24 cellular contexts compared by ENCODE assay signal in genomic region chr12:87021400-87021799, GRCh38.
"Had no signal": no experiment of that assay in that cellular context is flagged by ENCODE, and none has a peak within 500 bp of the region (broad histone marks: within the 10 kb centered on the region; RNA-seq: fewer than 3 reads in every experiment).

No MANE protein-coding gene starts in this region.

- DNase-seq: activated B cell treated with CpG ODN at 0.5 μM for 24 hours; activated CD4-positive, alpha-beta T cell treated with anti-CD3 and anti-CD28 coated beads for 48 hours; activated CD4-positive, alpha-beta T cell treated with anti-CD3 and anti-CD28 coated beads, Interleukin-2, amount 50 U/mL, for 1 hour; activated CD4-positive, alpha-beta T cell treated with anti-CD3 and anti-CD28 coated beads, Interleukin-2, amount 50 U/mL, for 48 hours; activated CD8-positive, alpha-beta memory T cell treated with anti-CD3 and anti-CD28 coated beads for 24 hours; activated CD8-positive, alpha-beta T cell treated with anti-CD3 and anti-CD28 coated beads for 36 hours; activated effector memory CD4-positive, alpha-beta T cell treated with Interleukin-2 at 50 U/mL for 16 hours; activated gamma-delta T cell treated with Interleukin-2 at 50 U/mL for 16 hours; activated naive CD4-positive, alpha-beta T cell treated with anti-CD3 and anti-CD28 coated beads, Interleukin-2, amount 50 U/mL, for 16 hours; activated naive CD4-positive, alpha-beta T cell treated with Interleukin-2 at 50 U/mL for 16 hours; activated T-cell treated with anti-CD3 and anti-CD28 coated beads, Interleukin-2, amount 50 U/mL, for 4 hours; amniotic stem cell; anterior cingulate cortex; brain microvascular endothelial cell; dorsolateral prefrontal cortex; effector memory CD4-positive, alpha-beta T cell; endodermal cell; foreskin fibroblast; T-helper 17 cell; T1000; WERI-Rb-1 had no signal

- H3K27me3 ChIP-seq: brain microvascular endothelial cell, dorsolateral prefrontal cortex had no signal

- H3K36me3 ChIP-seq: brain microvascular endothelial cell, WERI-Rb-1 had no signal

- FAIRE-seq: astrocyte, bronchial epithelial cell had no signal

- H3K27ac ChIP-seq: brain microvascular endothelial cell, coronary artery, dorsolateral prefrontal cortex, WERI-Rb-1 had no signal

- H3K4me3 ChIP-seq: coronary artery, dorsolateral prefrontal cortex had no signal
